Comparison of ENCODE assay signal across 1 cellular context in the genomic region with DNA sequence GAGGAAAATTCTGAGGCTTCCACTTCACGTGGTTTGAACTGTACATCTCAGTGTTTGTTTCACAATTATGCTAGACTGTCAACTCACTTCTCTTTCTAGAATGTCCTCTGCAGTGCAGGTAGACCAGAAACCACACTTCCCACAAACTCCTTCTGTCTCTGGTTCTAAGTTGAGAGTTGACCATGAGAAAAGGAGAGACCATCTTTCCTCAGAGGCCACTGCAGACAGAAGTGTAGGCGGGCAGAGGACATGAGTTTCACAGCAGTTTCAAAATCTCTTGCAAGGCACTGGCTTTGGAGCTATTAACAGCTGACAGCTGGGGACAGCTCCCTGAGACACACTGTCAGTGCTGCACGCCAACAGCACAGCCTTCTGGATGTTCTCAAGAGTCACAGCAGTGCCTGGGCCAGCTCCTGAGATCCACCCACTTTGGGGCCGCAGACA.
TF ChIP-seq lines count a peak whose summit lies in the region.

No MANE protein-coding gene starts in this region.

TF ChIP-seq in H1, 55 proteins besides CTCF, POLR2A, EP300 and RAD21:
- TF ChIP-seq BACH1 (IDR thresholded peaks at IDR 0.05; ENCODE audit: low read length): no peak
- no peak for TF ChIP-seq CBX5 (IDR thresholded peaks at IDR 0.05; ENCODE audit: low read depth, low read length)
- TF ChIP-seq CHD2 (IDR thresholded peaks at IDR 0.05; ENCODE audit: low read length): no peak
